29 cellular contexts compared by ENCODE assay signal in genomic region chr11:121356357-121356756, GRCh38.
A peak's percentile ranks its signal among the peaks of the same experiment; 100 is the strongest.
DNase-seq lines count a peak whose midpoint lies in the region; ATAC-seq and TF ChIP-seq lines count a peak whose summit lies in the region.
"Had no signal": no experiment of that assay in that cellular context is flagged by ENCODE, and none has a peak within 500 bp of the region (broad histone marks: within the 10 kb centered on the region; RNA-seq: fewer than 3 reads in every experiment).

No MANE protein-coding gene starts in this region.

- peaks cover 0 to 13% of the 10 kb centered on the region in 2 donors for H3K4me1 ChIP-seq in right atrium auricular region
- H3K4me1 ChIP-seq: BLaER1 had no signal

- H3K4me1 Mint-ChIP-seq in effector memory CD8-positive, alpha-beta T cell (ENCODE audit: low read depth in 2 of 2), result peaks cover 0 to 1% of the 10 kb centered on the region in 2 donors
- H3K4me1 Mint-ChIP-seq: CD4-positive, CD25-positive, alpha-beta regulatory T cell; IgD-negative memory B cell had no signal

- no peak overlapping the region for H3K27ac Mint-ChIP-seq in effector memory CD8-positive, alpha-beta T cell
- H3K27ac Mint-ChIP-seq: IgD-negative memory B cell had no signal

- no peaks in the 10 kb centered on the region for H3K9me3 ChIP-seq in right atrium auricular region
- H3K9me3 ChIP-seq: BLaER1 had no signal

- no peak for TF ChIP-seq CTCF in right atrium auricular region (IDR thresholded peaks at IDR 0.05)

- H3K9me3 Mint-ChIP-seq in effector memory CD8-positive, alpha-beta T cell, result no peaks in the 10 kb centered on the region
- H3K9me3 Mint-ChIP-seq: CD4-positive, CD25-positive, alpha-beta regulatory T cell; IgD-negative memory B cell had no signal

- DNase-seq in left cardiac atrium (no peak), right atrium auricular region (ENCODE audit: low spot score) (no peak), M059J (ENCODE audit: low read depth) (peak; percentile 64), epithelial cell of prostate (ENCODE audit: low read depth, low spot score) (peak; percentile 31), renal cortical epithelial cell (ENCODE audit: low read depth) (peak; percentile 8)
- no peak for DNase-seq in effector CD8-positive, alpha-beta T cell (lab: John Stamatoyannopoulos, UW)
- no peak for DNase-seq in effector memory CD8-positive, alpha-beta T cell
- DNase-seq: CD4-positive, CD25-positive, alpha-beta regulatory T cell; COR-L47; DMS53; EL; GDM1; NCI-H1092; NCI-H1417 treated with DMSO at 0.1 percent for 48 hours; NCI-H1694 treated with DMSO at 0.1 percent for 48 hours; NCI-H2081; NCI-H2227 treated with DMSO at 0.1 percent for 48 hours; NCI-H526 treated with DMSO at 0.1 percent for 48 hours; SIG-M5 had no signal

- no peak overlapping the region for H3K4me3 Mint-ChIP-seq in effector memory CD8-positive, alpha-beta T cell
- H3K4me3 Mint-ChIP-seq: CD4-positive, CD25-positive, alpha-beta regulatory T cell; IgD-negative memory B cell had no signal

- peak overlapping the region in 1 of 2 donors; percentile 67 for H3K27ac ChIP-seq in right atrium auricular region
- H3K27ac ChIP-seq in epithelial cell of prostate, result no peak overlapping the region
- H3K27ac ChIP-seq: BLaER1, HL-60, KMS-11, RWPE1, SK-N-MC had no signal

- no peaks in the 10 kb centered on the region for H3K36me3 Mint-ChIP-seq in effector memory CD8-positive, alpha-beta T cell (ENCODE audit: insufficient read depth)
- H3K36me3 Mint-ChIP-seq: CD4-positive, CD25-positive, alpha-beta regulatory T cell; IgD-negative memory B cell had no signal

- intact Hi-C loops in left cardiac atrium (cut with DNase I), result no loop called here

- ATAC-seq in left cardiac atrium (peak; percentile 68 to 79), HG03097 (IDR thresholded peaks at IDR 0.05; ENCODE audit: low FRiP score, unreplicated experiment) (no peak)
- no peak for ATAC-seq in effector memory CD8-positive, alpha-beta T cell (replicated peaks)
- ATAC-seq: GM12878, HCT116, Panc1 had no signal

- H3K27me3 Mint-ChIP-seq in effector memory CD8-positive, alpha-beta T cell, result peaks cover 6 to 17% of the 10 kb centered on the region in 2 donors

- H3K4me3 ChIP-seq in right atrium auricular region, result no peak overlapping the region
- H3K4me3 ChIP-seq: BLaER1, GM12878, SK-N-MC had no signal

- H3K36me3 ChIP-seq in right atrium auricular region, result no peaks in the 10 kb centered on the region
- H3K36me3 ChIP-seq: BLaER1 had no signal

- no peaks in the 10 kb centered on the region for H3K27me3 ChIP-seq in right atrium auricular region
- H3K27me3 ChIP-seq: BLaER1 had no signal

Comparison
In these comparisons a context has a peak if more than half of its experiments do, and no peak if none do; other contexts are left out.
1. ATAC-seq: peak in left cardiac atrium (2 of 2); none in effector memory CD8-positive, alpha-beta T cell (single experiment) and HG03097 (single experiment).
2. DNase-seq: peak in M059J (single experiment), epithelial cell of prostate (single experiment) and renal cortical epithelial cell (single experiment); none in left cardiac atrium (single experiment), right atrium auricular region (single experiment), effector CD8-positive, alpha-beta T cell (single experiment) and effector memory CD8-positive, alpha-beta T cell (0 of 3).